Comparison of ENCODE assay signal across 12 cellular contexts in the genomic region with DNA sequence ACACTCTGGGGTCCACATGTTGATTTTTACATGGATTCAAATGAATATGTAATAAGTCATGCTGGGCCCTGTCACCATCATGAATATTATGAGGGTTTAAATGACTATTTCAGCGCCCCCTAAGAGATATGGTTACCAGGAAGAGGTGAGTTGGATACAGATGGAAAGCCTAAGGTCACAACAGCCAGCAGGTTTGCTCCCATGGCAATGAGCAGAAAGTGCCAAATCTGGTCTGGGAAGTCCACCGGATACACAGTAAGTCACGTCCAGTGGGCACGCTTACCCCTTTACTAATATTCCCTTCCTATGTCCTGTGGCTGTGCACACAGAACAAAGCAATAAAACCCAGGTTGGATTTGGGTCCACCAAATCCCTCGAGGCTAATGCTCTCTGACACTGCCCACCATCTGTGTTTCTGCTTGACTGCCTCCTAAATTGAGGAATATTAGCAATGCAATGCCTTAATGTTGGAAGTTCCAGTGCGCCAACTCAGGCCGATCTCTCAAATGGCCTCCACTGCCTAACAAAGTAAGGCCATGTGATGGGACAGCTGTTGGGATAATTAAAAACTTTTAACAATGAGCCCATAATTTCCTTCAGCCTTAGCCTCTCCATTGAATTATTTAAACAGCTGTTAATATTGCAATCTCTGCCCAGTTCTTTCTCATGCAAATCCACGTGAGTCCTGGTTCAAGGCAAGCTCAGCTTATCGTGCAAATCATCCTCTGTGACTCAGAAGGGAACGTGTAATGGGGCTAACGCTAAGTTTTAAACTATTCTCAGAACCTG.
A peak's percentile ranks its signal among the peaks of the same experiment; 100 is the strongest.
DNase-seq lines count a peak whose midpoint lies in the region; ATAC-seq and TF ChIP-seq lines count a peak whose summit lies in the region.
"Had no signal": no experiment of that assay in that cellular context is flagged by ENCODE, and none has a peak within 500 bp of the region (broad histone marks: within the 10 kb centered on the region; RNA-seq: fewer than 3 reads in every experiment).

No MANE protein-coding gene starts in this region.

- H3K36me3 Mint-ChIP-seq in GM23338 (ENCODE audit: low read depth), result no peaks in the 10 kb centered on the region
- no peaks in the 10 kb centered on the region for H3K36me3 Mint-ChIP-seq in CD4-positive, alpha-beta T cell (ENCODE audit: low read depth)
- H3K36me3 Mint-ChIP-seq: CD4-positive, CD25-positive, alpha-beta regulatory T cell had no signal

- H3K27ac Mint-ChIP-seq in GM23338, result no peak overlapping the region
- no peak overlapping the region for H3K27ac Mint-ChIP-seq in CD4-positive, alpha-beta T cell

- H2AFZ ChIP-seq in GM23338 (peak overlapping the region; percentile 33; the same call in 1 of the 2 replicates), mammary epithelial cell (ENCODE audit: low read depth, low read length) (no peak overlapping the region), PC-3 (ENCODE audit: low read length) (no peak overlapping the region)

- dilution Hi-C loops in mammary epithelial cell (cut with HindIII; ENCODE audit: low sequenced_read_pairs), result loop anchor here (5.0 kb wide), 1 partner anchor 56 kb away; no protein-coding TSS in a partner anchor

- H3K27ac ChIP-seq in GM23338 (ENCODE audit: low read depth) (no peak overlapping the region), mammary epithelial cell (ENCODE audit: insufficient read depth, low read depth, low read length) (no peak overlapping the region), PC-3 (ENCODE audit: low read length) (no peak overlapping the region)
- H3K27ac ChIP-seq in CD4-positive, alpha-beta T cell (ENCODE audit: low read depth, low read length), result no peak overlapping the region
- H3K27ac ChIP-seq: cardiac muscle cell had no signal

- H3K79me2 ChIP-seq in GM23338 (replicated peaks; ENCODE audit: insufficient read depth), result no peaks in the 10 kb centered on the region
- H3K79me2 ChIP-seq in mammary epithelial cell (ENCODE audit: insufficient read depth, low read length), result no peaks in the 10 kb centered on the region
- H3K79me2 ChIP-seq in PC-3 (ENCODE audit: low read length), result no peaks in the 10 kb centered on the region

- H3K9me3 ChIP-seq in adipocyte (ENCODE audit: control insufficient read depth, low read length) (no peaks in the 10 kb centered on the region), mammary epithelial cell (replicated peaks; ENCODE audit: insufficient read depth, low read length) (no peaks in the 10 kb centered on the region), PC-3 (ENCODE audit: low read length) (no peaks in the 10 kb centered on the region)
- no peaks in the 10 kb centered on the region for H3K9me3 ChIP-seq in CD4-positive, alpha-beta T cell (ENCODE audit: control insufficient read depth, low read length)

- CTCF ChIA-PET in CD4-positive, alpha-beta T cell (lab: Charles Lee), result no interaction called here
- CTCF ChIA-PET in mammary epithelial cell (lab: Charles Lee; ENCODE audit: low non-redundant PET), result no interaction called here
- CTCF ChIA-PET in PC-3 (lab: Charles Lee), result no interaction called here

- ATAC-seq in GM23338 (no peak), left ventricle myocardium superior (peak; percentile 76), PC-3 (no peak)
- no peak for ATAC-seq in CD4-positive, alpha-beta T cell (ENCODE audit: poor library complexity)

- H3K27me3 Mint-ChIP-seq in GM23338 (ENCODE audit: insufficient read depth, low read depth, poor library complexity), result no peaks in the 10 kb centered on the region
- no peaks in the 10 kb centered on the region for H3K27me3 Mint-ChIP-seq in CD4-positive, alpha-beta T cell

- H3F3A ChIP-seq in GM23338 (replicated peaks; ENCODE audit: low read depth) (no peaks in the 10 kb centered on the region), PC-3 (ENCODE audit: low read length, unreplicated experiment) (no peaks in the 10 kb centered on the region)

- no peak overlapping the region for H3K9ac ChIP-seq in adipocyte (ENCODE audit: low read length)
- no peak overlapping the region for H3K9ac ChIP-seq in mammary epithelial cell (ENCODE audit: insufficient read depth, low read length)
- no peak overlapping the region for H3K9ac ChIP-seq in PC-3 (ENCODE audit: low read length)

- H3K4me3 ChIP-seq in AG09309 (ENCODE audit: control insufficient read depth, low read depth, low read length) (no peak overlapping the region), GM23338 (no peak overlapping the region), adipocyte (ENCODE audit: low read length) (no peak overlapping the region), mammary epithelial cell (replicated peaks in 1 of 3; ENCODE audit: insufficient read depth in 1 of 3, low read depth in 2 of 3, low read length in 3 of 3) (no peak overlapping the region), PC-3 (ENCODE audit: low read length) (no peak overlapping the region)
- H3K4me3 ChIP-seq: cardiac muscle cell had no signal

- 90% methylated on average over 11 of the region's 11 CpGs for WGBS in mammary epithelial cell (ENCODE audit: low coverage, missing lambda C conversion rate)

- H3K9me2 ChIP-seq in GM23338 (ENCODE audit: insufficient read depth) (peaks cover 27% of the 10 kb centered on the region), PC-3 (replicated peaks; ENCODE audit: low read length) (no peaks in the 10 kb centered on the region)

- H3K4me1 ChIP-seq in GM23338 (ENCODE audit: insufficient read depth), result peaks cover 20% of the 10 kb centered on the region
- peaks cover 34% of the 10 kb centered on the region for H3K4me1 ChIP-seq in adipocyte (ENCODE audit: control insufficient read depth, insufficient read depth, low read length)
- peaks cover 9% of the 10 kb centered on the region for H3K4me1 ChIP-seq in mammary epithelial cell (ENCODE audit: insufficient read depth, low read length)
- H3K4me1 ChIP-seq in PC-3 (ENCODE audit: insufficient read depth, low read length), result peaks cover 5% of the 10 kb centered on the region; the same call in 1 of the 2 replicates

- H3K4me1 Mint-ChIP-seq in GM23338, result peaks cover 26% of the 10 kb centered on the region
- peaks cover 41% of the 10 kb centered on the region for H3K4me1 Mint-ChIP-seq in CD4-positive, alpha-beta T cell (ENCODE audit: low read depth)

- no peaks in the 10 kb centered on the region for H3K36me3 ChIP-seq in GM23338 (ENCODE audit: insufficient read depth)
- no peaks in the 10 kb centered on the region for H3K36me3 ChIP-seq in adipocyte (ENCODE audit: control insufficient read depth, insufficient read depth, low read length, severe bottlenecking)
- no peaks in the 10 kb centered on the region for H3K36me3 ChIP-seq in mammary epithelial cell (ENCODE audit: insufficient read depth, low read length)
- no peaks in the 10 kb centered on the region for H3K36me3 ChIP-seq in PC-3 (ENCODE audit: low read depth, low read length)
- H3K36me3 ChIP-seq: cardiac muscle cell had no signal

- intact Hi-C loops in left ventricle myocardium superior (cut with micrococcal nuclease), result no loop called here
- intact Hi-C loops in CD4-positive, alpha-beta T cell (cut with DNase I, micrococcal nuclease), result no loop called here
- intact Hi-C loops in mammary epithelial cell (cut with micrococcal nuclease), result no loop called here
- intact Hi-C loops in PC-3 (cut with micrococcal nuclease), result no loop called here

- DNase-seq in AG09309 (ENCODE audit: low read depth), result peak; percentile 90
- no peak for DNase-seq in GM23338 (ENCODE audit: low spot score)
- DNase-seq in adipocyte (ENCODE audit: low read depth), result peak; percentile 87
- no peak for DNase-seq in left ventricle myocardium superior
- DNase-seq in CD4-positive, alpha-beta T cell, result no peak
- DNase-seq in mammary epithelial cell, result no peak
- no peak for DNase-seq in PC-3
- no peak for DNase-seq in ACHN
- DNase-seq: CD4-positive, CD25-positive, alpha-beta regulatory T cell; nucleus accumbens; stimulated activated CD4-positive, alpha-beta T cell treated with anti-CD3 and anti-CD28 coated beads, Interleukin-2, amount 100 ng/mL, for 48 hours had no signal

- H3K9me3 Mint-ChIP-seq in GM23338, result no peaks in the 10 kb centered on the region
- no peaks in the 10 kb centered on the region for H3K9me3 Mint-ChIP-seq in CD4-positive, alpha-beta T cell

- in situ Hi-C loops in mammary epithelial cell (cut with MboI; ENCODE audit: low sequenced_read_pairs in 2 of 2) (no loop called here), ACHN (cut with HindIII; ENCODE audit: low pct_ligation_motif_present, low pct_unique_long_range_greater_than_20kb, low sequenced_read_pairs) (no loop called here)

- no peak overlapping the region for H3K4me2 ChIP-seq in GM23338
- H3K4me2 ChIP-seq in mammary epithelial cell (ENCODE audit: insufficient read depth, low read depth, low read length), result no peak overlapping the region
- no peak overlapping the region for H3K4me2 ChIP-seq in PC-3 (ENCODE audit: low read length)

- H3K27me3 ChIP-seq in GM23338 (ENCODE audit: insufficient read depth) (no peaks in the 10 kb centered on the region; the same call in 1 of the 2 replicates), adipocyte (replicated peaks; ENCODE audit: control insufficient read depth, insufficient read depth, low read length) (no peaks in the 10 kb centered on the region), mammary epithelial cell (ENCODE audit: insufficient read depth, low read length) (no peaks in the 10 kb centered on the region), PC-3 (ENCODE audit: low read length) (no peaks in the 10 kb centered on the region)
- no peaks in the 10 kb centered on the region for H3K27me3 ChIP-seq in CD4-positive, alpha-beta T cell (ENCODE audit: control insufficient read depth, insufficient read depth, low read length)
- H3K27me3 ChIP-seq: cardiac muscle cell had no signal

- no peaks in the 10 kb centered on the region for H4K20me1 ChIP-seq in GM23338 (replicated peaks; ENCODE audit: insufficient read depth)
- no peaks in the 10 kb centered on the region for H4K20me1 ChIP-seq in mammary epithelial cell (ENCODE audit: insufficient read depth, low read length)
- no peaks in the 10 kb centered on the region for H4K20me1 ChIP-seq in PC-3 (ENCODE audit: low read length)

- TF ChIP-seq CTCF in AG09309 (IDR thresholded peaks at IDR 0.05; ENCODE audit: control insufficient read depth, insufficient read depth, low read depth, low read length, missing control alignments), result no peak
- no peak for TF ChIP-seq CTCF in GM23338 (conservative IDR thresholded peaks at IDR 0.05; ENCODE audit: low read depth in 2 of 2)
- no peak for TF ChIP-seq CTCF in CD4-positive, alpha-beta T cell (IDR thresholded peaks at IDR 0.05)
- TF ChIP-seq CTCF in mammary epithelial cell (conservative IDR thresholded peaks at IDR 0.05 in 1 of 2, IDR thresholded peaks at IDR 0.05 in 1 of 2; ENCODE audit: extremely low read depth in 1 of 2, insufficient read depth in 1 of 2, low read depth in 1 of 2, low read length in 2 of 2), result no peak
- no peak for TF ChIP-seq CTCF in PC-3 (conservative IDR thresholded peaks at IDR 0.05; ENCODE audit: low read depth, low read length)

- BruUV-seq in mammary epithelial cell (replicated peaks; lab: Mats Ljungman, UMichigan) (no TSS peak), PC-3 (replicated peaks; lab: Mats Ljungman, UMichigan) (no TSS peak)

- POLR2A ChIA-PET in CD4-positive, alpha-beta T cell (lab: Charles Lee), result no interaction called here
- POLR2A ChIA-PET in PC-3 (lab: Charles Lee; ENCODE audit: unreplicated experiment), result no interaction called here

- H3K4me3 Mint-ChIP-seq in GM23338, result no peak overlapping the region
- no peak overlapping the region for H3K4me3 Mint-ChIP-seq in CD4-positive, alpha-beta T cell
- H3K4me3 Mint-ChIP-seq: CD4-positive, CD25-positive, alpha-beta regulatory T cell had no signal

TF ChIP-seq in GM23338, 12 proteins besides CTCF, POLR2A, EP300 and RAD21 (continues in another document):
- no peak for TF ChIP-seq EZH2phosphoT487 (IDR thresholded peaks at IDR 0.05; ENCODE audit: unreplicated experiment)

Comparison
In these comparisons a context has a peak if more than half of its experiments do, and no peak if none do; other contexts are left out.
1. DNase-seq: peak in AG09309 (single experiment) and adipocyte (single experiment); none in GM23338 (single experiment), left ventricle myocardium superior (single experiment), CD4-positive, alpha-beta T cell (0 of 10), mammary epithelial cell (single experiment), PC-3 (single experiment) and ACHN (single experiment).